7 cellular contexts compared by ENCODE assay signal in genomic region chr19:58229255-58229639, GRCh38. TPM values are rescaled to one million over a fixed set of nuclear protein-coding genes. Genes with fewer than 3 reads are reported as not detected.
DNase-seq lines count a peak whose midpoint lies in the region; ATAC-seq and TF ChIP-seq lines count a peak whose summit lies in the region.

No MANE protein-coding gene starts in this region.

- TF ChIP-seq CTCF in GM12873 (IDR thresholded peaks at IDR 0.05; ENCODE audit: insufficient read depth, low read depth, low read length, missing control alignments) (peak; percentile 60), MCF 10A (IDR thresholded peaks at IDR 0.05; ENCODE audit: unreplicated experiment) (peak; percentile 15)

- peak overlapping the region; percentile 92 for H3K27ac Mint-ChIP-seq in MCF 10A (ENCODE audit: low read depth, unreplicated experiment)

- H3K9me3 Mint-ChIP-seq in MCF 10A (ENCODE audit: unreplicated experiment) = peaks cover 34% of the 10 kb centered on the region

- peak overlapping the region; percentile 88 for H3K4me3 ChIP-seq in NT2/D1 (ENCODE audit: insufficient read length, low read depth)

- no peak for DNase-seq in NT2/D1 (ENCODE audit: low read depth, low spot score)
- peak; percentile 53 for DNase-seq in MCF 10A (ENCODE audit: unreplicated experiment)
- DNase-seq in islet precursor cell = peak; percentile 60
- DNase-seq in stimulated activated CD4-positive, alpha-beta T cell treated with anti-CD3 and anti-CD28 coated beads, Interleukin-4, amount 100 ng/mL, for 1 hour = peak; percentile 14
- DNase-seq in posterior vena cava (ENCODE audit: low spot score) = no peak

- POLR2A ChIA-PET in MCF 10A (lab: Yijun Ruan, JAX) = interaction anchor here (1.0 to 2.5 kb wide), 10 partner anchors 8 to 133 kb away, joined by 3 to 17 read pairs (median 6); partner anchors contain the start of genes ERVK3-1, ZNF274, ZNF497 and ZNF8

- H3K9ac ChIP-seq in NT2/D1 (ENCODE audit: insufficient read length, low read depth) = peak overlapping the region; percentile 96

- H3K27me3 Mint-ChIP-seq in MCF 10A (ENCODE audit: insufficient read depth, unreplicated experiment) = no peaks in the 10 kb centered on the region

- H3K4me1 ChIP-seq in NT2/D1 (ENCODE audit: insufficient read depth, insufficient read length) = peaks cover 5% of the 10 kb centered on the region

- CTCF ChIA-PET in MCF 10A (lab: Yijun Ruan, JAX) = interaction anchor here (0.6 to 1.4 kb wide), 7 partner anchors 9 to 596 kb away, joined by 3 to 5 read pairs (median 3); partner anchors contain the start of genes ZNF211 and ZNF8

- peaks cover 47% of the 10 kb centered on the region for H3K36me3 ChIP-seq in NT2/D1 (ENCODE audit: insufficient read depth, insufficient read length, low read length)

- no peak for ATAC-seq in HG03196 (IDR thresholded peaks at IDR 0.05; ENCODE audit: unreplicated experiment)

- H3K27me3 ChIP-seq in NT2/D1 (ENCODE audit: insufficient read depth, insufficient read length) = no peaks in the 10 kb centered on the region

- H3K4me1 Mint-ChIP-seq in MCF 10A (ENCODE audit: insufficient read depth, unreplicated experiment) = peaks cover 8% of the 10 kb centered on the region

- BruUV-seq in MCF 10A (replicated peaks; lab: Mats Ljungman, UMichigan) = no TSS peak

- peak overlapping the region; percentile 85 for H3K4me3 Mint-ChIP-seq in MCF 10A (ENCODE audit: unreplicated experiment)

- intact Hi-C loops in MCF 10A (cut with micrococcal nuclease) = loop anchor here (2.0 to 5.0 kb wide), 2 partner anchors 76 to 158 kb away; partner anchors contain the start of genes ERVK3-1 and RPS5
- intact Hi-C loops in posterior vena cava (cut with DNase I) = loop anchor here in 1 of 2 donors (10.0 kb wide), 1 partner anchor 46 kb away; the partner anchor contains the start of gene ZNF8

- peaks cover 55% of the 10 kb centered on the region for H3K36me3 Mint-ChIP-seq in MCF 10A (ENCODE audit: insufficient read depth, unreplicated experiment)

- peaks cover 10% of the 10 kb centered on the region; the same call in 1 of the 2 replicates for H3K9me3 ChIP-seq in NT2/D1 (ENCODE audit: insufficient read depth, low read length)

RNA-seq across cellular contexts. Expression of gene ZNF544, which starts 0.5 kb away (rescaled TPM):
- total RNA-seq in MCF 10A (2022) = 39.4 and 42.3 TPM in 2 replicates
- 10 to 100 TPM; 12.2 to 15.8 TPM for total RNA-seq in posterior vena cava

RNA-seq across cellular contexts. Expression of gene ZNF274, which starts 46.4 kb away (rescaled TPM):
- total RNA-seq in MCF 10A (2022) (21.1 and 27.1 TPM in 2 replicates), posterior vena cava (10 to 100 TPM; 15.2 to 15.9 TPM)

RNA-seq across cellular contexts. Expression of gene ZNF8, which starts 49.5 kb away (rescaled TPM):
- total RNA-seq in MCF 10A (2022) = 4.9 and 5.1 TPM in 2 replicates
- 1 to 10 TPM; 5.1 to 5.5 TPM for total RNA-seq in posterior vena cava

Comparison
In these comparisons a context has a peak if more than half of its experiments do, and no peak if none do; other contexts are left out.
1. DNase-seq: peak in MCF 10A (single experiment), islet precursor cell (single experiment) and stimulated activated CD4-positive, alpha-beta T cell treated with anti-CD3 and anti-CD28 coated beads, Interleukin-4, amount 100 ng/mL, for 1 hour (single experiment); none in NT2/D1 (single experiment) and posterior vena cava (single experiment).